Comparison of ENCODE assay signal across 8 cellular contexts in genomic region chr20:23723659-23724307, GRCh38. TPM values are rescaled to one million over a fixed set of nuclear protein-coding genes. Genes with fewer than 3 reads are reported as not detected.
DNase-seq lines count a peak whose midpoint lies in the region; ATAC-seq and TF ChIP-seq lines count a peak whose summit lies in the region.
"Not testable (repeated sequence)": the region's sequence is repeated elsewhere in the genome, so short reads cannot be mapped to it uniquely, and the experiment has no call there.

No MANE protein-coding gene starts in this region.

- H2AK5ac ChIP-seq in mesendoderm (ENCODE audit: low read length): not testable (repeated sequence)

- BruUV-seq in PC-9 (replicated peaks; lab: Mats Ljungman, UMichigan): not testable (repeated sequence)

- H3K4me1 ChIP-seq in PC-9 (replicated peaks; ENCODE audit: insufficient read depth); fibroblast of lung (ENCODE audit: control insufficient read depth, extremely low read depth, insufficient read depth, low read length); mesendoderm (ENCODE audit: control insufficient read depth, low read depth, low read length): not testable (repeated sequence)

- not testable (repeated sequence) for H3K79me2 ChIP-seq in PC-9 (ENCODE audit: low read depth); fibroblast of lung (ENCODE audit: control insufficient read depth, insufficient read depth, low read length); mesendoderm (ENCODE audit: control insufficient read depth, insufficient read depth, low read length)

- H4K5ac ChIP-seq in mesendoderm (ENCODE audit: low read length): not testable (repeated sequence)

- H3K36me3 Mint-ChIP-seq in activated T-cell treated with anti-CD3 and anti-CD28 coated beads, Interleukin-2, amount 50 U/mL, for 72 hours (ENCODE audit: insufficient read depth in 2 of 2): not testable (repeated sequence)

- H3K27ac ChIP-seq in PC-9; fibroblast of lung (ENCODE audit: insufficient read depth, low read length); mesendoderm (ENCODE audit: low read depth, low read length): not testable (repeated sequence)

- H3K4me1 Mint-ChIP-seq in activated T-cell treated with anti-CD3 and anti-CD28 coated beads, Interleukin-2, amount 50 U/mL, for 72 hours (ENCODE audit: low read depth); stimulated activated naive CD8-positive, alpha-beta T cell treated with anti-CD3 and anti-CD28 coated beads, Interleukin-15, amount 100 ng/mL, for 72 hours: not testable (repeated sequence)

- H2BK120ac ChIP-seq in mesendoderm (ENCODE audit: low read depth, low read length): not testable (repeated sequence)

- H3K36me3 ChIP-seq in PC-9 (ENCODE audit: low read depth); fibroblast of lung (ENCODE audit: control insufficient read depth, insufficient read depth, low read length); mesendoderm (ENCODE audit: control insufficient read depth, insufficient read depth, low read length): not testable (repeated sequence)

- peak; percentile 75 for TF ChIP-seq CTCF in PC-9 (conservative IDR thresholded peaks at IDR 0.05)
- peak; percentile 52 for TF ChIP-seq CTCF in fibroblast of lung (conservative IDR thresholded peaks at IDR 0.05 in 1 of 2, IDR thresholded peaks at IDR 0.05 in 1 of 2; ENCODE audit: low read depth in 1 of 2, low read length in 2 of 2)

- CTCF ChIA-PET in PC-9 (lab: Charles Lee): not testable (repeated sequence)

- not testable (repeated sequence) for H3K4me3 ChIP-seq in PC-9; fibroblast of lung (replicated peaks in 1 of 4; ENCODE audit: control extremely low read depth in 1 of 4, insufficient read depth in 1 of 4, low read depth in 3 of 4, low read length in 4 of 4); mesendoderm (ENCODE audit: low read length)

- POLR2A ChIA-PET in PC-9 (lab: Charles Lee; ENCODE audit: unreplicated experiment): not testable (repeated sequence)

- no CpG with 5 or more reads among the region's 2 CpGs for WGBS in mesendoderm (ENCODE audit: extremely low coverage, insufficient coverage, low lambda C conversion rate)

- not testable (repeated sequence) for H3K18ac ChIP-seq in mesendoderm (ENCODE audit: low read length)

- H3K27me3 Mint-ChIP-seq in activated T-cell treated with anti-CD3 and anti-CD28 coated beads, Interleukin-2, amount 50 U/mL, for 72 hours (ENCODE audit: low read depth): peaks cover 14% of the 10 kb centered on the region
- not testable (repeated sequence) for H3K27me3 Mint-ChIP-seq in stimulated activated naive CD8-positive, alpha-beta T cell treated with anti-CD3 and anti-CD28 coated beads, Interleukin-15, amount 100 ng/mL, for 72 hours

- H2BK5ac ChIP-seq in mesendoderm (ENCODE audit: low read length): not testable (repeated sequence)

- H4K8ac ChIP-seq in mesendoderm (ENCODE audit: low read depth, low read length): not testable (repeated sequence)

- H3K79me1 ChIP-seq in mesendoderm (ENCODE audit: low read length): not testable (repeated sequence)

- H4K20me1 ChIP-seq in PC-9 (ENCODE audit: insufficient read depth); fibroblast of lung (ENCODE audit: control insufficient read depth, extremely low read depth, insufficient read depth, low read length): not testable (repeated sequence)

- not testable (repeated sequence) for H3K4me3 Mint-ChIP-seq in activated T-cell treated with anti-CD3 and anti-CD28 coated beads, Interleukin-2, amount 50 U/mL, for 72 hours; stimulated activated naive CD8-positive, alpha-beta T cell treated with anti-CD3 and anti-CD28 coated beads, Interleukin-15, amount 100 ng/mL, for 72 hours

- not testable (repeated sequence) for H3K9me3 Mint-ChIP-seq in activated T-cell treated with anti-CD3 and anti-CD28 coated beads, Interleukin-2, amount 50 U/mL, for 72 hours; stimulated activated naive CD8-positive, alpha-beta T cell treated with anti-CD3 and anti-CD28 coated beads, Interleukin-15, amount 100 ng/mL, for 72 hours

- not testable (repeated sequence) for H3K56ac ChIP-seq in mesendoderm (ENCODE audit: low read length)

- H3K27ac Mint-ChIP-seq in activated T-cell treated with anti-CD3 and anti-CD28 coated beads, Interleukin-2, amount 50 U/mL, for 72 hours; stimulated activated naive CD8-positive, alpha-beta T cell treated with anti-CD3 and anti-CD28 coated beads, Interleukin-15, amount 100 ng/mL, for 72 hours: not testable (repeated sequence)

- intact Hi-C loops in PC-9 (cut with micrococcal nuclease; ENCODE audit: unreplicated experiment): not testable (repeated sequence)

- H3K4ac ChIP-seq in mesendoderm (ENCODE audit: low read depth, low read length): not testable (repeated sequence)

- H3K9me3 ChIP-seq in PC-9 (ENCODE audit: insufficient read depth, low read depth); fibroblast of lung (ENCODE audit: control insufficient read depth, insufficient read depth, low read depth, low read length): not testable (repeated sequence)

- H3K27me3 ChIP-seq in PC-9 (ENCODE audit: insufficient read depth, low read depth); fibroblast of lung (ENCODE audit: control insufficient read depth, insufficient read depth, low read length); mesendoderm (ENCODE audit: insufficient read depth, low read length, poor library complexity): not testable (repeated sequence)

- H3K9me2 ChIP-seq in PC-9 (ENCODE audit: insufficient read depth): not testable (repeated sequence)

- H2AFZ ChIP-seq in PC-9; fibroblast of lung (ENCODE audit: low read length): not testable (repeated sequence)

- not testable (repeated sequence) for H3F3A ChIP-seq in PC-9 (ENCODE audit: insufficient read depth, low read depth)

- not testable (repeated sequence) for H3K23ac ChIP-seq in mesendoderm (ENCODE audit: low read length)

- H3K4me2 ChIP-seq in PC-9; fibroblast of lung (ENCODE audit: extremely low read depth, insufficient read depth, low read length); mesendoderm (ENCODE audit: low read length): not testable (repeated sequence)

- H2BK15ac ChIP-seq in mesendoderm (replicated peaks; ENCODE audit: low read depth): not testable (repeated sequence)

- DNase-seq in EH (ENCODE audit: low read depth): peak; percentile 40
- DNase-seq in HT1080 (ENCODE audit: low read depth): peak; percentile 14
- DNase-seq in PC-9: peak in 1 of 2 experiments; percentile 65
- DNase-seq in activated T-cell treated with anti-CD3 and anti-CD28 coated beads, Interleukin-2, amount 50 U/mL, for 72 hours: peak; percentile 34 to 41
- peak in 1 of 2 donors; percentile 20 for DNase-seq in fibroblast of lung (ENCODE audit: low read depth in 2 of 2)
- peak; percentile 47 for DNase-seq in mesendoderm
- peak; percentile 21 to 33 for DNase-seq in stimulated activated naive CD8-positive, alpha-beta T cell treated with anti-CD3 and anti-CD28 coated beads, Interleukin-15, amount 100 ng/mL, for 72 hours

- H3K9ac ChIP-seq in fibroblast of lung (ENCODE audit: insufficient read depth, low read length); mesendoderm (ENCODE audit: low read length): not testable (repeated sequence)

- ATAC-seq in GM21423 (IDR thresholded peaks at IDR 0.05; ENCODE audit: unreplicated experiment): peak; percentile 53
- ATAC-seq in activated T-cell treated with anti-CD3 and anti-CD28 coated beads, Interleukin-2, amount 50 U/mL, for 72 hours (replicated peaks in 1 of 2): peak; percentile 52 to 69
- ATAC-seq in stimulated activated naive CD8-positive, alpha-beta T cell treated with anti-CD3 and anti-CD28 coated beads, Interleukin-15, amount 100 ng/mL, for 72 hours: peak; percentile 80

RNA-seq across cellular contexts. Expression of gene CST1, which starts 27.0 kb away (rescaled TPM):
- total RNA-seq in HT1080 (2014; rRNA removed; shearing (Covaris generic)): not detected in 2 replicates
- not detected in 2 replicates for polyA plus RNA-seq in HT1080 (2015; cell fraction: cytosol; rRNA removed)
- not detected in 2 replicates for polyA plus RNA-seq in HT1080 (2015; cell fraction: nucleus; rRNA removed)
- 0.76 TPM in 1 of 2 replicates, not detected in the other for total RNA-seq in PC-9 (2021)
- total RNA-seq in activated T-cell treated with anti-CD3 and anti-CD28 coated beads, Interleukin-2, amount 50 U/mL, for 72 hours: not detected
- total RNA-seq in fibroblast of lung: 3.6 TPM in 1 of 2 replicates, not detected in the other
- 3.9 and 8.5 TPM in 2 replicates for polyA plus RNA-seq in fibroblast of lung
- 6.6 and 11.7 TPM in 2 replicates for polyA plus RNA-seq in fibroblast of lung (2012)
- polyA minus RNA-seq in fibroblast of lung (ENCODE audit: low replicate concordance): 8.4 and 9.7 TPM in 2 replicates
- polyA plus RNA-seq in mesendoderm (2013, experiment 1 of 2): 2.0 TPM
- 1.8 TPM for polyA plus RNA-seq in mesendoderm (2013, experiment 2 of 2)

RNA-seq across cellular contexts. Expression of gene CST4, which starts 34.9 kb away (rescaled TPM):
- total RNA-seq in HT1080 (2014; rRNA removed; shearing (Covaris generic)): not detected in 2 replicates
- polyA plus RNA-seq in HT1080 (2015; cell fraction: cytosol; rRNA removed): not detected in 2 replicates
- polyA plus RNA-seq in HT1080 (2015; cell fraction: nucleus; rRNA removed): not detected in 2 replicates
- total RNA-seq in PC-9 (2021) (0.78 TPM in 1 of 2 replicates, not detected in the other), fibroblast of lung (0.17 TPM in 1 of 2 replicates, not detected in the other)
- not detected for total RNA-seq in activated T-cell treated with anti-CD3 and anti-CD28 coated beads, Interleukin-2, amount 50 U/mL, for 72 hours
- polyA plus RNA-seq in fibroblast of lung: 0.16 TPM in 1 of 2 replicates, not detected in the other
- polyA plus RNA-seq in fibroblast of lung (2012): 0.20 TPM in 1 of 2 replicates, not detected in the other
- polyA minus RNA-seq in fibroblast of lung (ENCODE audit: low replicate concordance): not detected in 2 replicates
- 0.10 TPM for polyA plus RNA-seq in mesendoderm (2013, experiment 1 of 2)
- polyA plus RNA-seq in mesendoderm (2013, experiment 2 of 2): not detected
